ENCODE assay signal across 23 cellular contexts in genomic region chr6:53618219-53618618, GRCh38.
"Had no signal": no experiment of that assay in that cellular context is flagged by ENCODE, and none has a peak within 500 bp of the region (broad histone marks: within the 10 kb centered on the region; RNA-seq: fewer than 3 reads in every experiment).

No MANE protein-coding gene starts in this region.

- H3K4me1 Mint-ChIP-seq: activated B cell treated with CpG ODN at 0.5 μM for 24 hours; activated CD8-positive, alpha-beta memory T cell treated with anti-CD3 and anti-CD28 coated beads, Interleukin-2, amount 10 ng/mL, durations not matched to agents 7 days and 5 days; brain; mesothelial cell of epicardium; nephron had no signal

- H3K9me3 ChIP-seq: spleen, thoracic aorta, upper lobe of right lung had no signal

- ATAC-seq: activated CD8-positive, alpha-beta memory T cell treated with anti-CD3 and anti-CD28 coated beads, Interleukin-2, amount 10 ng/mL, durations not matched to agents 7 days and 5 days; activated naive CD8-positive, alpha-beta T cell treated with anti-CD3 and anti-CD28 coated beads, Interleukin-2, amount 50 U/mL, for 24 hours; left colon; stimulated activated naive B cell treated with anti-CD40 and anti-IgM and Interleukin-4, amounts not matched to agents 10 μg/mL and 1 μg/mL and 100 μg/mL, for 72 hours; upper lobe of right lung had no signal

- H3K4me3 ChIP-seq: dorsolateral prefrontal cortex, hepatocyte, lung, spleen, thoracic aorta, upper lobe of right lung had no signal

- H3K27me3 Mint-ChIP-seq: brain had no signal

- H3K36me3 Mint-ChIP-seq: activated CD8-positive, alpha-beta memory T cell treated with anti-CD3 and anti-CD28 coated beads, Interleukin-2, amount 10 ng/mL, durations not matched to agents 7 days and 5 days; brain; mesothelial cell of epicardium; stimulated activated naive B cell treated with anti-CD40 and anti-IgM and Interleukin-4, amounts not matched to agents 10 μg/mL and 1 μg/mL and 100 μg/mL, for 72 hours had no signal

- H3K4me1 ChIP-seq: spleen had no signal

- H3K4me3 Mint-ChIP-seq: activated B cell treated with CpG ODN at 0.5 μM for 24 hours; activated CD4-positive, alpha-beta memory T cell treated with anti-CD3 and anti-CD28 coated beads, Interleukin-2, amount 10 ng/mL, durations not matched to agents 7 days and 5 days; activated CD8-positive, alpha-beta memory T cell treated with anti-CD3 and anti-CD28 coated beads, Interleukin-2, amount 10 ng/mL, durations not matched to agents 7 days and 5 days; activated naive CD4-positive, alpha-beta T cell treated with anti-CD3 and anti-CD28 coated beads for 36 hours; activated naive CD8-positive, alpha-beta T cell treated with anti-CD3 and anti-CD28 coated beads, Interleukin-2, amount 50 U/mL, for 24 hours; activated T-cell treated with anti-CD3 and anti-CD28 coated beads, Interleukin-2, amount 50 U/mL, for 24 hours; brain; mesothelial cell of epicardium; nephron; stimulated activated naive B cell treated with anti-CD40 and anti-IgM and Interleukin-4, amounts not matched to agents 10 μg/mL and 1 μg/mL and 100 μg/mL, for 72 hours had no signal

- H3K9me3 Mint-ChIP-seq: activated B cell treated with CpG ODN at 0.5 μM for 24 hours; activated CD4-positive, alpha-beta memory T cell treated with anti-CD3 and anti-CD28 coated beads, Interleukin-2, amount 10 ng/mL, durations not matched to agents 7 days and 5 days; activated naive CD4-positive, alpha-beta T cell treated with anti-CD3 and anti-CD28 coated beads for 36 hours; activated naive CD8-positive, alpha-beta T cell treated with anti-CD3 and anti-CD28 coated beads, Interleukin-2, amount 50 U/mL, for 24 hours; activated T-cell treated with anti-CD3 and anti-CD28 coated beads, Interleukin-2, amount 50 U/mL, for 24 hours; brain; nephron; stimulated activated naive B cell treated with anti-CD40 and anti-IgM and Interleukin-4, amounts not matched to agents 10 μg/mL and 1 μg/mL and 100 μg/mL, for 72 hours had no signal

- H3K36me3 ChIP-seq: spleen, thoracic aorta, upper lobe of right lung had no signal

- H3K27me3 ChIP-seq: dorsolateral prefrontal cortex, hepatocyte, spleen had no signal

- H3K27ac ChIP-seq: dorsolateral prefrontal cortex, hepatocyte, spleen, thoracic aorta, upper lobe of right lung had no signal

- H3K27ac Mint-ChIP-seq: activated B cell treated with CpG ODN at 0.5 μM for 24 hours; activated CD4-positive, alpha-beta memory T cell treated with anti-CD3 and anti-CD28 coated beads, Interleukin-2, amount 10 ng/mL, durations not matched to agents 7 days and 5 days; activated CD8-positive, alpha-beta memory T cell treated with anti-CD3 and anti-CD28 coated beads, Interleukin-2, amount 10 ng/mL, durations not matched to agents 7 days and 5 days; activated naive CD4-positive, alpha-beta T cell treated with anti-CD3 and anti-CD28 coated beads for 36 hours; activated naive CD8-positive, alpha-beta T cell treated with anti-CD3 and anti-CD28 coated beads, Interleukin-2, amount 50 U/mL, for 24 hours; activated T-cell treated with anti-CD3 and anti-CD28 coated beads, Interleukin-2, amount 50 U/mL, for 24 hours; brain; mesothelial cell of epicardium; nephron; stimulated activated naive B cell treated with anti-CD40 and anti-IgM and Interleukin-4, amounts not matched to agents 10 μg/mL and 1 μg/mL and 100 μg/mL, for 72 hours had no signal

- DNase-seq: activated B cell treated with CpG ODN at 0.5 μM for 24 hours; activated CD4-positive, alpha-beta memory T cell treated with anti-CD3 and anti-CD28 coated beads, Interleukin-2, amount 10 ng/mL, durations not matched to agents 7 days and 5 days; activated CD4-positive, alpha-beta T cell treated with anti-CD3 and anti-CD28 coated beads for 4 hours; activated CD8-positive, alpha-beta memory T cell treated with anti-CD3 and anti-CD28 coated beads, Interleukin-2, amount 10 ng/mL, durations not matched to agents 7 days and 5 days; activated naive CD4-positive, alpha-beta T cell treated with anti-CD3 and anti-CD28 coated beads for 36 hours; activated naive CD8-positive, alpha-beta T cell treated with anti-CD3 and anti-CD28 coated beads, Interleukin-2, amount 50 U/mL, for 24 hours; activated T-cell treated with anti-CD3 and anti-CD28 coated beads, Interleukin-2, amount 50 U/mL, for 24 hours; anterior cingulate cortex; central memory CD4-positive, alpha-beta T cell; dorsolateral prefrontal cortex; foreskin fibroblast; left colon; posterior cingulate gyrus; spleen; stimulated activated CD4-positive, alpha-beta T cell treated with anti-CD3 and anti-CD28 coated beads, Interleukin-4, amount 100 ng/mL, for 4 hours; stimulated activated naive B cell treated with anti-CD40 and anti-IgM and Interleukin-4, amounts not matched to agents 10 μg/mL and 1 μg/mL and 100 μg/mL, for 72 hours; upper lobe of right lung had no signal
